Comparison of ENCODE assay signal across 20 cellular contexts in genomic region chr9:104911029-104911607, GRCh38. TPM values are rescaled to one million over a fixed set of nuclear protein-coding genes. Genes with fewer than 3 reads are reported as not detected.
DNase-seq lines count a peak whose midpoint lies in the region; ATAC-seq lines count a peak whose summit lies in the region.
"Had no signal": no experiment of that assay in that cellular context is flagged by ENCODE, and none has a peak within 500 bp of the region (broad histone marks: within the 10 kb centered on the region; RNA-seq: fewer than 3 reads in every experiment).

No MANE protein-coding gene starts in this region.

- no peaks in the 10 kb centered on the region for H3K79me1 ChIP-seq in trophoblast cell (ENCODE audit: low read length)

- no peak overlapping the region for H3K4me2 ChIP-seq in trophoblast cell (ENCODE audit: low read length)

- H3K9me3 ChIP-seq in trophoblast cell (ENCODE audit: insufficient read depth, low read depth, low read length) = no peaks in the 10 kb centered on the region
- H3K9me3 ChIP-seq: HAP-1, sigmoid colon, upper lobe of right lung had no signal

- intact Hi-C loops in sciatic nerve (cut with DNase I) = no loop called here

- no peaks in the 10 kb centered on the region for H3K27me3 ChIP-seq in trophoblast cell (ENCODE audit: insufficient read depth, low read length)
- H3K27me3 ChIP-seq: cardiac muscle cell, sigmoid colon, upper lobe of right lung had no signal

- peaks cover 3 to 5% of the 10 kb centered on the region in 2 experiments for H3K4me1 ChIP-seq in trophoblast cell (ENCODE audit: control insufficient read depth in 1 of 2, insufficient read depth in 2 of 2, low read length in 2 of 2)

- no peak overlapping the region for H2BK120ac ChIP-seq in trophoblast cell (ENCODE audit: insufficient read depth, low read length, poor library complexity)

- H2BK5ac ChIP-seq in trophoblast cell (ENCODE audit: low read depth, low read length, poor library complexity) = no peak overlapping the region

- DNase-seq in COLO829 (ENCODE audit: low spot score) (peak; percentile 39), NCI-H69 (lab: John Stamatoyannopoulos, UW) (peak; percentile 36), epithelial cell of prostate (ENCODE audit: low read depth, low spot score) (no peak), trophoblast cell (no peak), sciatic nerve (ENCODE audit: low spot score) (no peak), NCI-H1694 (lab: John Stamatoyannopoulos, UW) (no peak)
- DNase-seq in activated CD8-positive, alpha-beta memory T cell treated with anti-CD3 and anti-CD28 coated beads, Interleukin-2, amount 50 U/mL, for 48 hours = no peak
- DNase-seq: activated CD4-positive, CD25-positive, alpha-beta regulatory T cell; activated naive CD4-positive, alpha-beta T cell treated with anti-CD3 and anti-CD28 coated beads for 36 hours; DND-41; effector memory CD8-positive, alpha-beta T cell; immature natural killer cell; mesenchymal stem cell; NCI-H1092; NCI-H2227 treated with DMSO at 0.1 percent for 48 hours; sigmoid colon; upper lobe of right lung had no signal

- H3K14ac ChIP-seq in trophoblast cell (ENCODE audit: low read length) = no peak overlapping the region

- no peaks in the 10 kb centered on the region for H3K36me3 ChIP-seq in trophoblast cell (ENCODE audit: control insufficient read depth in 1 of 2, insufficient read depth in 2 of 2, low read length in 2 of 2)
- H3K36me3 ChIP-seq: cardiac muscle cell, HAP-1, sigmoid colon, upper lobe of right lung had no signal

- no peak overlapping the region for H4K8ac ChIP-seq in trophoblast cell (ENCODE audit: low read depth, low read length)

- no peak overlapping the region for H4K12ac ChIP-seq in trophoblast cell (ENCODE audit: low read depth, low read length)

- peak overlapping the region; percentile 39 for H3K4me3 ChIP-seq in trophoblast cell (ENCODE audit: low read depth, low read length)
- H3K4me3 ChIP-seq: cardiac muscle cell, HAP-1, sigmoid colon, upper lobe of right lung had no signal

- H2AFZ ChIP-seq in trophoblast cell (ENCODE audit: insufficient read depth, low read length, poor library complexity) = no peak overlapping the region

- H4K91ac ChIP-seq in trophoblast cell (ENCODE audit: low read depth, low read length) = no peak overlapping the region

- no peaks in the 10 kb centered on the region for H3K79me2 ChIP-seq in trophoblast cell (ENCODE audit: control insufficient read depth, insufficient read depth, low read length, poor library complexity)

- WGBS in trophoblast cell (ENCODE audit: extremely low coverage, insufficient coverage, insufficient read length) = no CpG with 5 or more reads among the region's 4 CpGs

- no peak overlapping the region for H3K18ac ChIP-seq in trophoblast cell (ENCODE audit: low read length)

- ATAC-seq in sciatic nerve (no peak), HG02970 (IDR thresholded peaks at IDR 0.05; ENCODE audit: low FRiP score, unreplicated experiment) (no peak)
- ATAC-seq: effector memory CD8-positive, alpha-beta T cell; upper lobe of right lung had no signal

- H3K4ac ChIP-seq in trophoblast cell (ENCODE audit: low read depth, low read length) = no peak overlapping the region

- no peak overlapping the region for H2AK5ac ChIP-seq in trophoblast cell (ENCODE audit: low read length)

- H3K27ac ChIP-seq in epithelial cell of prostate (peak overlapping the region; percentile 2), trophoblast cell (ENCODE audit: low read depth, low read length) (no peak overlapping the region)
- H3K27ac ChIP-seq: upper lobe of right lung had no signal

- H2BK12ac ChIP-seq in trophoblast cell (ENCODE audit: low read length) = no peak overlapping the region

- no peak overlapping the region for H3K9ac ChIP-seq in trophoblast cell (ENCODE audit: low read length)

- no peak overlapping the region for H3K23ac ChIP-seq in trophoblast cell (ENCODE audit: low read length)

RNA-seq across cellular contexts. Expression of gene ABCA1, which starts 16.8 kb away (rescaled TPM):
- polyA plus RNA-seq in trophoblast cell (2013) = 4.9 and 5.1 TPM in 2 replicates
- total RNA-seq in sciatic nerve = 65.8 TPM

Comparison
In these comparisons a context has a peak if more than half of its experiments do, and no peak if none do; other contexts are left out.
1. DNase-seq: peak in COLO829 (single experiment) and NCI-H69 (single experiment); none in epithelial cell of prostate (single experiment), trophoblast cell (0 of 2), sciatic nerve (single experiment), NCI-H1694 (single experiment) and activated CD8-positive, alpha-beta memory T cell treated with anti-CD3 and anti-CD28 coated beads, Interleukin-2, amount 50 U/mL, for 48 hours (single experiment).